Comparison of ENCODE assay signal across 1 cellular context in the genomic region with DNA sequence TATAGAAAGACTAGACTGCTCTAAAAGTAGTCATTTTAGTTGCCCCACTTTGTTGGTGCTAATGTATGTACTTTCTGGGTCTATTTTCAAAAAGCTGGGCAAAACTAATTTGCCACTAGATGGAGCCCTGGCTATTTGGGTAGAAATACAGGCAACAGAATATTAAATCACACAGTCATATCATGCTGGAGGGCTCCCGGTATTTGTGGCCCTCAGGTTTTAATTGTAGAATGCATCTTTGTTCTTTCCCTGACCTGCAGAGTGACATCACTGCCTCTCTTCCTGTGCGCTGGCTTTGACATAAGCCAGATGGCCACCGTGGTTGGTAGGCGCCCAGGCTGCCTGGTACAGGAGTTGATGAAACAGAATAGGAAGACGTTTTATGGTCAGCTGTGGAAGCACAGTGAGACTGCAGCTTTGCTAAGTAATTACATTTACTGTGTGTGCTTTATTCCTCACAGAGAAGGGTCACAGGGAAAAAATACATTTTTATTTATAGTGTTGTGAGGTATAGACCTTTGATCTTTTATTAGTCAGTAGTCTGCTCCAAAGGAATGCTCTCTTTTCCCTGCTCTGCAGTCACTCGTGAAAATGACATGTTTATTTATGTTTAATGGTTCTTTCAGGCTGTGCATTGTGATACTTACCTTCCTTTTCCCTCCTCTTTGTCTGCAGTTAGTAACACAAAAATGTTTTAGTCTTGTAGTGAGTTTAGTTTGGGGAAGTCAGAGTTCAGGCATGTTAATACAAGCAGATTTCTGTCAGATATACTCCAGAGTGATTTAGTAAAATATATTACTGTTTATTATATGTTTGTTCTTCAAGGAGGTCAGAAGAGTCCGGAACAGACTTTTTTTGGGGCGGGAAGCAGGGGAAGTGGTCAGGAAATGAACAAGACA.
TF ChIP-seq lines count a peak whose summit lies in the region.

No MANE protein-coding gene starts in this region.

TF ChIP-seq in H1, 55 proteins besides CTCF, POLR2A, EP300 and RAD21 (continued from another document):
- TF ChIP-seq, protein P1, sequence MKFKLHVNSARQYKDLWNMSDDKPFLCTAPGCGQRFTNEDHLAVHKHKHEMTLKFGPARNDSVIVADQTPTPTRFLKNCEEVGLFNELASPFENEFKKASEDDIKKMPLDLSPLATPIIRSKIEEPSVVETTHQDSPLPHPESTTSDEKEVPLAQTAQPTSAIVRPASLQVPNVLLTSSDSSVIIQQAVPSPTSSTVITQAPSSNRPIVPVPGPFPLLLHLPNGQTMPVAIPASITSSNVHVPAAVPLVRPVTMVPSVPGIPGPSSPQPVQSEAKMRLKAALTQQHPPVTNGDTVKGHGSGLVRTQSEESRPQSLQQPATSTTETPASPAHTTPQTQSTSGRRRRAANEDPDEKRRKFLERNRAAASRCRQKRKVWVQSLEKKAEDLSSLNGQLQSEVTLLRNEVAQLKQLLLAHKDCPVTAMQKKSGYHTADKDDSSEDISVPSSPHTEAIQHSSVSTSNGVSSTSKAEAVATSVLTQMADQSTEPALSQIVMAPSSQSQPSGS (IDR thresholded peaks at IDR 0.05; ENCODE audit: low read length) = no peak
- TF ChIP-seq POLR2AphosphoS5 (IDR thresholded peaks at IDR 0.05; ENCODE audit: low read depth, low read length) (no peak), ASH2L (IDR thresholded peaks at IDR 0.05; ENCODE audit: low read length) (no peak), HDAC6 (IDR thresholded peaks at IDR 0.05; ENCODE audit: low read depth, low read length) (no peak)
